ENCODE assay signal across 8 cellular contexts in the genomic region with DNA sequence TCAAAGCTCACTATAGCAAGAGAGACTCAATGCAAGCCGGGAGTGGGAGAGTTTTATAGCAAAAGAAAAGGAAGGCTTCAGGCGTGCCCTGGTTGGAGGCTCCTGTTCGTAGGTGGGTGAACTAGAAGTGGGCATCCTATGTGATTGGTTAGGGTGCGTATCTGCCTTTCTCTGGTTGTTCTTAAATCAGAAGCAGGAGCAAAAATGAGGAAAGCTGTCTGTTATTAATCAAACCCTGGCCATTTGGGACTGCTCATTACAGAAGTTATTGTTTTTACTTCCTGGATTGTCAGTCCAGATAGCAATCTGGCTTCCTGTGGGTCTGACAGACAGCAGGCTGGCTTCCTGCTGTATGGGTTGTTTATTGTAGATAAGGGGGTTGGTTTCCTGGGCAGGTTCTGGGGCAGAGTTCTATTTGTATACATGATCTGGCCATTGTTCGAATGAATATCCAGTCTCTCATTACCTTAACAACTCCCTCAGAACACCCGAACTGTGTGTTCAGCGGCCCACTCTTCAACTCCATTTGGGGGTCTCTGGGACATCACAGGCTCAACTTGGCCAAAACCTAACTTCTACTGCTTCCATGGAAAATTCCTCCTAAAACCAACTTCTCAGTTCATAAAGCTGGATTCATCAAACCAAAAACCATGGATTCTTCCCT. TPM values are rescaled to one million over a fixed set of nuclear protein-coding genes. Genes with fewer than 3 reads are reported as not detected.
DNase-seq lines count a peak whose midpoint lies in the region; ATAC-seq and TF ChIP-seq lines count a peak whose summit lies in the region.

No MANE protein-coding gene starts in this region.

- no peak for DNase-seq in AG04449 (ENCODE audit: low read depth, low spot score)
- DNase-seq in HuH-7 (ENCODE audit: low spot score), result peak; percentile 37
- no peak for DNase-seq in astrocyte of the cerebellum (ENCODE audit: low read depth)
- no peak for DNase-seq in lower lobe of right lung
- DNase-seq in GM03348 (ENCODE audit: low spot score), result no peak
- DNase-seq in iPS-NIHi11 (ENCODE audit: low spot score), result no peak

- H3K4me3 ChIP-seq in AG04449 (ENCODE audit: low read depth, low read length), result peak overlapping the region; percentile 75
- peak overlapping the region; percentile 78 for H3K4me3 ChIP-seq in astrocyte of the cerebellum (ENCODE audit: low read depth, low read length)
- H3K4me3 ChIP-seq in lower lobe of right lung, result peak overlapping the region; percentile 99

- in situ Hi-C loops in astrocyte of the cerebellum (cut with HindIII; ENCODE audit: low sequenced_read_pairs), result no loop called here

- TF ChIP-seq CTCF in AG04449 (IDR thresholded peaks at IDR 0.05; ENCODE audit: insufficient read depth, low read length, missing control alignments) (no peak), astrocyte of the cerebellum (IDR thresholded peaks at IDR 0.05; ENCODE audit: low read depth, low read length, missing control alignments) (no peak), lower lobe of right lung (IDR thresholded peaks at IDR 0.05) (no peak)

- CTCF ChIA-PET in AG04449 (lab: Yijun Ruan, JAX), result interaction anchor here (0.7 to 5.7 kb wide), 3 partner anchors 10 to 56 kb away, joined by 3 to 35 read pairs (median 3); no protein-coding TSS in a partner anchor

- ATAC-seq in lower lobe of right lung, result peak in 1 of 2 donors; percentile 41
- ATAC-seq in HG02840 (IDR thresholded peaks at IDR 0.05; ENCODE audit: low FRiP score, unreplicated experiment), result no peak
- ATAC-seq in GM18861 (IDR thresholded peaks at IDR 0.05; ENCODE audit: unreplicated experiment), result no peak

- H3K27ac ChIP-seq in lower lobe of right lung, result peak overlapping the region; percentile 88

- H3K27me3 ChIP-seq in lower lobe of right lung (ENCODE audit: low read depth), result no peaks in the 10 kb centered on the region

- POLR2A ChIA-PET in AG04449 (lab: Yijun Ruan, JAX), result no interaction called here

- H3K36me3 ChIP-seq in lower lobe of right lung, result peaks cover 35% of the 10 kb centered on the region

- H3K4me1 ChIP-seq in lower lobe of right lung, result peaks cover 11% of the 10 kb centered on the region

- intact Hi-C loops in lower lobe of right lung (cut with DNase I), result no loop called here

- H3K9me3 ChIP-seq in lower lobe of right lung, result peaks cover 42% of the 10 kb centered on the region

RNA-seq across cellular contexts. Expression of gene ZNF792, which starts 1.6 kb away (rescaled TPM):
- total RNA-seq in lower lobe of right lung, result 12.1 TPM

RNA-seq across cellular contexts. Expression of gene ZNF30, which starts 35.7 kb away (rescaled TPM):
- 3.5 TPM for total RNA-seq in lower lobe of right lung

RNA-seq across cellular contexts. Expression of gene GRAMD1A, which starts 37.7 kb away (rescaled TPM):
- total RNA-seq in lower lobe of right lung, result 90.7 TPM
